Comparison of ENCODE assay signal across 28 cellular contexts in genomic region chr18:24924066-24924716, GRCh38.
"Had no signal": no experiment of that assay in that cellular context is flagged by ENCODE, and none has a peak within 500 bp of the region (broad histone marks: within the 10 kb centered on the region; RNA-seq: fewer than 3 reads in every experiment).

No MANE protein-coding gene starts in this region.

- DNase-seq: activated CD4-positive, alpha-beta T cell treated with anti-CD3 and anti-CD28 coated beads for 36 hours; activated CD4-positive, alpha-beta T cell treated with anti-CD3 and anti-CD28 coated beads, Interleukin-2, amount 50 U/mL, for 4 hours; activated CD8-positive, alpha-beta memory T cell treated with anti-CD3 and anti-CD28 coated beads, Interleukin-2, amount 50 U/mL, for 48 hours; activated naive CD4-positive, alpha-beta T cell; activated T-cell treated with anti-CD3 and anti-CD28 coated beads, Interleukin-2, amount 50 U/mL, for 4 hours; central memory CD4-positive, alpha-beta T cell; dermis blood vessel endothelial cell; effector memory CD4-positive, alpha-beta T cell; heart left ventricle; left colon; mesenchymal stem cell; mucosa of descending colon; occipital lobe; right lobe of liver; stimulated activated CD4-positive, alpha-beta T cell treated with anti-CD3 and anti-CD28 coated beads, Interleukin-1b, Interleukin-23, amount 100 ng/mL, for 48 hours; testis had no signal

- H3K9me3 ChIP-seq: gastroesophageal sphincter, heart left ventricle, mucosa of descending colon, right lobe of liver, testis had no signal

- H3K36me3 Mint-ChIP-seq: activated naive CD8-positive, alpha-beta T cell; stimulated activated effector memory CD8-positive, alpha-beta T cell treated with anti-CD3 and anti-CD28 coated beads, Interleukin-12 subunit alpha, Interleukin-12 subunit beta, amount 100 ng/mL, for 72 hours; type B pancreatic cell had no signal

- FAIRE-seq: astrocyte, endothelial cell of umbilical vein, keratinocyte, TTC549 had no signal

- H3K27me3 ChIP-seq: gastroesophageal sphincter, heart left ventricle, right lobe of liver, testis had no signal

- H3K4me1 ChIP-seq: gastroesophageal sphincter, heart left ventricle, right lobe of liver, testis had no signal

- H3K36me3 ChIP-seq: gastroesophageal sphincter, heart left ventricle, right lobe of liver had no signal

- H3K27ac ChIP-seq: gastroesophageal sphincter, heart left ventricle, right lobe of liver, skin epidermis, testis had no signal

- H3K4me1 Mint-ChIP-seq: activated CD4-positive, alpha-beta T cell treated with anti-CD3 and anti-CD28 coated beads for 36 hours; stimulated activated effector memory CD8-positive, alpha-beta T cell treated with anti-CD3 and anti-CD28 coated beads, Interleukin-12 subunit alpha, Interleukin-12 subunit beta, amount 100 ng/mL, for 72 hours had no signal

- H3K27ac Mint-ChIP-seq: activated CD4-positive, alpha-beta T cell treated with anti-CD3 and anti-CD28 coated beads for 36 hours; activated naive CD8-positive, alpha-beta T cell; activated T-helper 2 cell treated with anti-CD3 and anti-CD28 coated beads, Interferon-gamma antibody, Interleukin-2, Interleukin-4, amounts not matched to agents 10 μg/mL and 5 μg/mL and 100 μg/mL, durations not matched to agents 14 hours and 24 hours and 36 hours; stimulated activated effector memory CD8-positive, alpha-beta T cell treated with anti-CD3 and anti-CD28 coated beads, Interleukin-12 subunit alpha, Interleukin-12 subunit beta, amount 100 ng/mL, for 72 hours; T-helper 2 cell treated with Interferon-gamma antibody and Interleukin-4, amounts not matched to agents 5 μg/mL and 100 μg/mL, for 36 hours; type B pancreatic cell had no signal

- H3K4me3 Mint-ChIP-seq: activated CD4-positive, alpha-beta T cell treated with anti-CD3 and anti-CD28 coated beads for 36 hours; activated naive CD8-positive, alpha-beta T cell; activated T-cell treated with anti-CD3 and anti-CD28 coated beads, Interleukin-2, amount 50 U/mL, for 4 hours; stimulated activated effector memory CD8-positive, alpha-beta T cell treated with anti-CD3 and anti-CD28 coated beads, Interleukin-12 subunit alpha, Interleukin-12 subunit beta, amount 100 ng/mL, for 72 hours; T-helper 2 cell treated with Interferon-gamma antibody and Interleukin-4, amounts not matched to agents 5 μg/mL and 100 μg/mL, for 36 hours; type B pancreatic cell had no signal

- ATAC-seq: activated CD4-positive, alpha-beta T cell treated with anti-CD3 and anti-CD28 coated beads for 36 hours; activated T-cell treated with anti-CD3 and anti-CD28 coated beads, Interleukin-2, amount 50 U/mL, for 4 hours; esophagus mucosa; gastroesophageal sphincter; heart left ventricle; left colon; mucosa of descending colon; right lobe of liver; stimulated activated effector memory CD8-positive, alpha-beta T cell treated with anti-CD3 and anti-CD28 coated beads, Interleukin-12 subunit alpha, Interleukin-12 subunit beta, amount 100 ng/mL, for 72 hours had no signal

- H3K9me3 Mint-ChIP-seq: activated T-cell treated with anti-CD3 and anti-CD28 coated beads, Interleukin-2, amount 50 U/mL, for 4 hours; activated T-helper 2 cell treated with anti-CD3 and anti-CD28 coated beads, Interferon-gamma antibody, Interleukin-2, Interleukin-4, amounts not matched to agents 10 μg/mL and 5 μg/mL and 100 μg/mL, durations not matched to agents 14 hours and 24 hours and 36 hours; stimulated activated effector memory CD8-positive, alpha-beta T cell treated with anti-CD3 and anti-CD28 coated beads, Interleukin-12 subunit alpha, Interleukin-12 subunit beta, amount 100 ng/mL, for 72 hours; T-helper 2 cell treated with Interferon-gamma antibody and Interleukin-4, amounts not matched to agents 5 μg/mL and 100 μg/mL, for 36 hours; type B pancreatic cell had no signal

- H3K4me3 ChIP-seq: gastroesophageal sphincter, heart left ventricle, mucosa of descending colon, right lobe of liver, skin epidermis, testis had no signal
